Comparison of ENCODE assay signal across 10 cellular contexts in genomic region chrX:24145340-24146186, GRCh38. TPM values are rescaled to one million over a fixed set of nuclear protein-coding genes. Genes with fewer than 3 reads are reported as not detected.
DNase-seq lines count a peak whose midpoint lies in the region; ATAC-seq and TF ChIP-seq lines count a peak whose summit lies in the region.
"Had no signal": no experiment of that assay in that cellular context is flagged by ENCODE, and none has a peak within 500 bp of the region (broad histone marks: within the 10 kb centered on the region; RNA-seq: fewer than 3 reads in every experiment).

No MANE protein-coding gene starts in this region.

- H3K27me3 ChIP-seq in upper lobe of left lung = no peaks in the 10 kb centered on the region

- no peaks in the 10 kb centered on the region for H3K9me3 Mint-ChIP-seq in activated naive CD4-positive, alpha-beta T cell treated with anti-CD3 and anti-CD28 coated beads, Interleukin-2, amount 50 U/mL, for 24 hours
- no peaks in the 10 kb centered on the region for H3K9me3 Mint-ChIP-seq in activated naive CD4-positive, alpha-beta T cell treated with anti-CD3 and anti-CD28 coated beads for 36 hours
- H3K9me3 Mint-ChIP-seq: memory B cell had no signal

- 76 to 77% methylated on average over 4 of the region's 4 CpGs for WGBS in upper lobe of left lung, 2 donors

- H3K27ac ChIP-seq in SK-N-MC = peak overlapping the region; percentile 98
- peak overlapping the region; percentile 35 to 100 (median 78) for H3K27ac ChIP-seq in upper lobe of left lung

- peak overlapping the region; percentile 30 for H3K27ac Mint-ChIP-seq in activated naive CD4-positive, alpha-beta T cell treated with anti-CD3 and anti-CD28 coated beads, Interleukin-2, amount 50 U/mL, for 24 hours
- no peak overlapping the region for H3K27ac Mint-ChIP-seq in activated naive CD4-positive, alpha-beta T cell treated with anti-CD3 and anti-CD28 coated beads for 36 hours
- H3K27ac Mint-ChIP-seq: memory B cell had no signal

- H3K4me1 ChIP-seq in upper lobe of left lung = peaks cover 8 to 28% (median 23%) of the 10 kb centered on the region in 4 donors

- H3K9me3 ChIP-seq in SK-N-MC (ENCODE audit: low read depth, low read length) (no peaks in the 10 kb centered on the region), upper lobe of left lung (no peaks in the 10 kb centered on the region)

- ATAC-seq in upper lobe of left lung (ENCODE audit: low FRiP score in 2 of 2) (no peak), HG02798 (IDR thresholded peaks at IDR 0.05; ENCODE audit: poor library complexity, unreplicated experiment) (no peak), HG03457 (IDR thresholded peaks at IDR 0.05; ENCODE audit: unreplicated experiment) (no peak)

- no peak for TF ChIP-seq CTCF in upper lobe of left lung (IDR thresholded peaks at IDR 0.05)

- no peak overlapping the region for H3K9ac ChIP-seq in SK-N-MC (ENCODE audit: insufficient read length)

- H3K36me3 ChIP-seq in SK-N-MC (ENCODE audit: insufficient read depth, low read length) (no peaks in the 10 kb centered on the region), upper lobe of left lung (no peaks in the 10 kb centered on the region)

- peak overlapping the region; percentile 11 for H3K4me3 Mint-ChIP-seq in activated naive CD4-positive, alpha-beta T cell treated with anti-CD3 and anti-CD28 coated beads, Interleukin-2, amount 50 U/mL, for 24 hours
- H3K4me3 Mint-ChIP-seq in activated naive CD4-positive, alpha-beta T cell treated with anti-CD3 and anti-CD28 coated beads for 36 hours = no peak overlapping the region

- H3K27me3 Mint-ChIP-seq in activated naive CD4-positive, alpha-beta T cell treated with anti-CD3 and anti-CD28 coated beads, Interleukin-2, amount 50 U/mL, for 24 hours = no peaks in the 10 kb centered on the region
- no peaks in the 10 kb centered on the region for H3K27me3 Mint-ChIP-seq in activated naive CD4-positive, alpha-beta T cell treated with anti-CD3 and anti-CD28 coated beads for 36 hours (ENCODE audit: low read depth)
- H3K27me3 Mint-ChIP-seq: memory B cell had no signal

- no peak for DNase-seq in activated naive CD4-positive, alpha-beta T cell treated with anti-CD3 and anti-CD28 coated beads for 36 hours
- DNase-seq in SK-N-MC (ENCODE audit: low read depth, low spot score) (no peak), kidney tubule cell (ENCODE audit: low spot score) (peak; percentile 75), upper lobe of left lung (no peak), islet precursor cell (no peak)
- DNase-seq: NCI-H526 treated with DMSO at 0.1 percent for 48 hours had no signal

- peaks cover 36% of the 10 kb centered on the region for H3K4me1 Mint-ChIP-seq in activated naive CD4-positive, alpha-beta T cell treated with anti-CD3 and anti-CD28 coated beads, Interleukin-2, amount 50 U/mL, for 24 hours
- H3K4me1 Mint-ChIP-seq in activated naive CD4-positive, alpha-beta T cell treated with anti-CD3 and anti-CD28 coated beads for 36 hours (ENCODE audit: low read depth) = peaks cover 27% of the 10 kb centered on the region

- TF ChIP-seq POLR2A in upper lobe of left lung (IDR thresholded peaks at IDR 0.05) = no peak

- intact Hi-C loops in activated naive CD4-positive, alpha-beta T cell treated with anti-CD3 and anti-CD28 coated beads for 36 hours (cut with micrococcal nuclease) = no loop called here

- peak overlapping the region; percentile 62 for H3K4me3 ChIP-seq in SK-N-MC
- no peak overlapping the region for H3K4me3 ChIP-seq in upper lobe of left lung

- H3K36me3 Mint-ChIP-seq in activated naive CD4-positive, alpha-beta T cell treated with anti-CD3 and anti-CD28 coated beads, Interleukin-2, amount 50 U/mL, for 24 hours = no peaks in the 10 kb centered on the region
- no peaks in the 10 kb centered on the region for H3K36me3 Mint-ChIP-seq in activated naive CD4-positive, alpha-beta T cell treated with anti-CD3 and anti-CD28 coated beads for 36 hours (ENCODE audit: low read depth)
- H3K36me3 Mint-ChIP-seq: memory B cell had no signal

- CTCF ChIA-PET in activated naive CD4-positive, alpha-beta T cell treated with anti-CD3 and anti-CD28 coated beads for 36 hours (lab: Charles Lee) = interaction anchor here (0.7 kb wide), 1 partner anchor 60 kb away, joined by 3 read pairs; no protein-coding TSS in a partner anchor

- no peak for TF ChIP-seq EP300 in upper lobe of left lung (IDR thresholded peaks at IDR 0.05)

RNA-seq across cellular contexts. Expression of gene ZFX, which starts 4.0 kb away (rescaled TPM):
- total RNA-seq in activated naive CD4-positive, alpha-beta T cell treated with anti-CD3 and anti-CD28 coated beads for 36 hours = 10 to 100 TPM; 27.1 to 27.9 TPM
- 10 to 100 TPM; 15.7 to 68.6 (median 31.1) TPM for total RNA-seq in upper lobe of left lung
